ENCODE assay signal across 4 cellular contexts in the genomic region with DNA sequence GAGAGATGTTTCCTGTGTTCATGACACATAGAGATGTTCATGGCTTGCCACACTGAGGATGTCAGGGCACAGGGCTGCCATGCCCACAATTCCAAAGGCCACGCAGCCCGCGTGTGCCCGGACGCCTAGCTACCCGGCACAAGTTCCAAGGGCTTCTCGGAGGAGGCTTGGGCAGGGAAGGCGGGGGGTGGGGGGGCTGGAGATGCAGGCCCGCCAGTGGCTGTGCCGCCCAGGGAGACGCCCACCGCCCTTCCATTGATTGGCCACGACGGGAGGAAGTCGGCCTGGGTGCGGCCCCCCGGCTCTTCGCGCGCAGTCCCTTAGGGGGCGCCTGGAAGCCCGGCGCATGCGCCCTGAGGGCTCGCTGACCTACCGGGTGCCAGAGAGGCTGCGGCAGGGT. TPM values are rescaled to one million over a fixed set of nuclear protein-coding genes. Genes with fewer than 3 reads are reported as not detected.
"Had no signal": no experiment of that assay in that cellular context is flagged by ENCODE, and none has a peak within 500 bp of the region (broad histone marks: within the 10 kb centered on the region; RNA-seq: fewer than 3 reads in every experiment).

Gene TSPY2 (plus strand): TSS at position 301 of the 400 bp plus-strand sequence. CDS start 46 bp downstream, at position 347.

RNA-seq across cellular contexts. Expression of gene TSPY2, which starts in this region (rescaled TPM):
- total RNA-seq: LHCN-M2, M059J, MCF 10A, NCI-H460 had no signal
